Comparison of ENCODE assay signal across 10 cellular contexts in genomic region chr16:79316004-79316458, GRCh38.
A peak's percentile ranks its signal among the peaks of the same experiment; 100 is the strongest.
DNase-seq lines count a peak whose midpoint lies in the region; ATAC-seq lines count a peak whose summit lies in the region.
"Had no signal": no experiment of that assay in that cellular context is flagged by ENCODE, and none has a peak within 500 bp of the region (broad histone marks: within the 10 kb centered on the region; RNA-seq: fewer than 3 reads in every experiment).

No MANE protein-coding gene starts in this region.

- H3F3A ChIP-seq in GM23248 (ENCODE audit: insufficient read depth), result no peaks in the 10 kb centered on the region

- no peaks in the 10 kb centered on the region for H4K20me1 ChIP-seq in GM23248 (ENCODE audit: insufficient read depth)

- no peaks in the 10 kb centered on the region for H3K4me1 ChIP-seq in GM23248 (ENCODE audit: insufficient read depth)

- H2AFZ ChIP-seq in GM23248, result no peak overlapping the region

- no peaks in the 10 kb centered on the region for H3K9me2 ChIP-seq in GM23248 (ENCODE audit: insufficient read depth)

- WGBS in GM23248 (ENCODE audit: low coverage in 1 of 2, low lambda C conversion rate in 2 of 2, missing lambda C conversion rate in 2 of 2), 2 experiments, result 49 to 50% methylated on average over 8 of the region's 8 CpGs

- no peaks in the 10 kb centered on the region for H3K36me3 Mint-ChIP-seq in stimulated activated naive B cell treated with anti-CD40 and anti-IgM and Interleukin-4, amounts not matched to agents 10 μg/mL and 1 μg/mL and 100 μg/mL, for 72 hours

- no peak overlapping the region for H3K9ac ChIP-seq in GM23248

- no peaks in the 10 kb centered on the region for H3K36me3 ChIP-seq in GM23248 (ENCODE audit: low read depth)

- H3K9me3 ChIP-seq in GM23248 (ENCODE audit: low read depth), result no peaks in the 10 kb centered on the region

- H3K27ac Mint-ChIP-seq in stimulated activated naive B cell treated with anti-CD40 and anti-IgM and Interleukin-4, amounts not matched to agents 10 μg/mL and 1 μg/mL and 100 μg/mL, for 72 hours, result no peak overlapping the region

- H3K27me3 Mint-ChIP-seq in stimulated activated naive B cell treated with anti-CD40 and anti-IgM and Interleukin-4, amounts not matched to agents 10 μg/mL and 1 μg/mL and 100 μg/mL, for 72 hours, result peaks cover 71 to 78% of the 10 kb centered on the region in 2 donors

- no peaks in the 10 kb centered on the region for H3K27me3 ChIP-seq in GM23248 (replicated peaks; ENCODE audit: insufficient read depth)

- in situ Hi-C loops in GM23248 (cut with MboI), result no loop called here

- peak; percentile 14 for DNase-seq in activated CD4-positive, alpha-beta T cell treated with anti-CD3 and anti-CD28 coated beads for 1 hour
- DNase-seq in activated CD4-positive, alpha-beta T cell treated with anti-CD3 and anti-CD28 coated beads, Interleukin-2, amount 50 U/mL, for 1 hour, result no peak
- peak; percentile 57 for DNase-seq in activated T-helper 9 cell treated with anti-CD3 and anti-CD28 coated beads, Interleukin-2, amount 50 U/mL, for 16 hours (ENCODE audit: low read depth)
- DNase-seq in stimulated activated naive B cell treated with anti-CD40 and anti-IgM and Interleukin-4, amounts not matched to agents 10 μg/mL and 1 μg/mL and 100 μg/mL, for 72 hours, result peak; percentile 26
- DNase-seq in NCI-H82 treated with DMSO at 0.1 percent for 48 hours (lab: John Stamatoyannopoulos, UW; ENCODE audit: unreplicated experiment) (no peak), GM23248 (no peak)
- no peak for DNase-seq in central memory CD4-positive, alpha-beta T cell
- DNase-seq: NCI-H82 had no signal

- peaks cover 0 to 1% of the 10 kb centered on the region in 2 donors for H3K9me3 Mint-ChIP-seq in stimulated activated naive B cell treated with anti-CD40 and anti-IgM and Interleukin-4, amounts not matched to agents 10 μg/mL and 1 μg/mL and 100 μg/mL, for 72 hours

- H3K4me3 ChIP-seq in GM23248, result no peak overlapping the region

- H3K79me2 ChIP-seq in GM23248 (ENCODE audit: insufficient read depth), result no peaks in the 10 kb centered on the region

- H3K4me1 Mint-ChIP-seq in stimulated activated naive B cell treated with anti-CD40 and anti-IgM and Interleukin-4, amounts not matched to agents 10 μg/mL and 1 μg/mL and 100 μg/mL, for 72 hours, result peaks cover 0 to 5% of the 10 kb centered on the region in 2 donors

- H3K27ac ChIP-seq in GM23248, result no peak overlapping the region

- peak; percentile 86 for ATAC-seq in HG03378 (IDR thresholded peaks at IDR 0.05; ENCODE audit: unreplicated experiment)
- peak; percentile 85 to 90 for ATAC-seq in stimulated activated naive B cell treated with anti-CD40 and anti-IgM and Interleukin-4, amounts not matched to agents 10 μg/mL and 1 μg/mL and 100 μg/mL, for 72 hours (replicated peaks)
- ATAC-seq: sciatic nerve had no signal

- no peak overlapping the region for H3K4me2 ChIP-seq in GM23248 (ENCODE audit: unreplicated experiment)

- no peak overlapping the region for H3K4me3 Mint-ChIP-seq in stimulated activated naive B cell treated with anti-CD40 and anti-IgM and Interleukin-4, amounts not matched to agents 10 μg/mL and 1 μg/mL and 100 μg/mL, for 72 hours

Comparison
In these comparisons a context has a peak if more than half of its experiments do, and no peak if none do; other contexts are left out.
1. DNase-seq: peak in activated CD4-positive, alpha-beta T cell treated with anti-CD3 and anti-CD28 coated beads for 1 hour (single experiment), activated T-helper 9 cell treated with anti-CD3 and anti-CD28 coated beads, Interleukin-2, amount 50 U/mL, for 16 hours (single experiment) and stimulated activated naive B cell treated with anti-CD40 and anti-IgM and Interleukin-4, amounts not matched to agents 10 μg/mL and 1 μg/mL and 100 μg/mL, for 72 hours (single experiment); none in activated CD4-positive, alpha-beta T cell treated with anti-CD3 and anti-CD28 coated beads, Interleukin-2, amount 50 U/mL, for 1 hour (single experiment), NCI-H82 treated with DMSO at 0.1 percent for 48 hours (single experiment), GM23248 (single experiment) and central memory CD4-positive, alpha-beta T cell (single experiment).